Comparison of ENCODE assay signal across 16 cellular contexts in genomic region chr5:137296213-137296702, GRCh38.
DNase-seq lines count a peak whose midpoint lies in the region; ATAC-seq, FAIRE-seq and TF ChIP-seq lines count a peak whose summit lies in the region.
"Had no signal": no experiment of that assay in that cellular context is flagged by ENCODE, and none has a peak within 500 bp of the region (broad histone marks: within the 10 kb centered on the region; RNA-seq: fewer than 3 reads in every experiment).

No MANE protein-coding gene starts in this region.

- TF ChIP-seq CTCF in AG09319 (IDR thresholded peaks at IDR 0.05; ENCODE audit: low read depth, low read length) (no peak), PC-3 (conservative IDR thresholded peaks at IDR 0.05; ENCODE audit: low read depth, low read length) (no peak)

- no peaks in the 10 kb centered on the region for H4K20me1 ChIP-seq in PC-3 (ENCODE audit: low read length)

- CTCF ChIA-PET in PC-3 (lab: Charles Lee), result no interaction called here

- peak overlapping the region; percentile 58 for H3K4me2 ChIP-seq in PC-3 (ENCODE audit: low read length)

- H3K9me3 Mint-ChIP-seq in activated CD4-positive, alpha-beta T cell treated with anti-CD3 and anti-CD28 coated beads, Interleukin-2, amount 10 ng/mL, durations not matched to agents 24 days and 14 days, result no peaks in the 10 kb centered on the region

- H3K4me1 Mint-ChIP-seq in activated CD4-positive, alpha-beta T cell treated with anti-CD3 and anti-CD28 coated beads, Interleukin-2, amount 10 ng/mL, durations not matched to agents 24 days and 14 days, result no peaks in the 10 kb centered on the region
- H3K4me1 Mint-ChIP-seq: memory B cell had no signal

- no peak overlapping the region for H2AFZ ChIP-seq in PC-3 (ENCODE audit: low read length)

- H3F3A ChIP-seq in PC-3 (ENCODE audit: low read length, unreplicated experiment), result no peaks in the 10 kb centered on the region

- DNase-seq in AG09319 (ENCODE audit: extremely low read depth, low read depth), result peak; percentile 85
- peak; percentile 56 to 94 (median 90) for DNase-seq in NCI-H1417 (lab: John Stamatoyannopoulos, UW)
- peak; percentile 81 for DNase-seq in PC-3
- no peak for DNase-seq in activated CD4-positive, alpha-beta T cell treated with anti-CD3 and anti-CD28 coated beads, Interleukin-2, amount 10 ng/mL, durations not matched to agents 24 days and 14 days
- DNase-seq in OCI-M1 (lab: John Stamatoyannopoulos, UW), result no peak
- DNase-seq in inferior parietal cortex (ENCODE audit: extremely low spot score), result no peak
- DNase-seq: DMS 273 treated with DMSO at 0.1 percent for 48 hours; esophagus squamous epithelium; KG1; NCI-H146; stimulated activated CD4-positive, alpha-beta T cell treated with anti-CD3 and anti-CD28 coated beads, Interleukin-2, amount 100 ng/mL, for 24 hours had no signal

- FAIRE-seq in islet of Langerhans (lab: Jason Lieb, UNC), result peak; percentile 33

- intact Hi-C loops in PC-3 (cut with micrococcal nuclease), result no loop called here
- intact Hi-C loops in activated CD4-positive, alpha-beta T cell treated with anti-CD3 and anti-CD28 coated beads, Interleukin-2, amount 10 ng/mL, durations not matched to agents 24 days and 14 days (cut with micrococcal nuclease), result no loop called here

- H3K27me3 ChIP-seq in PC-3 (ENCODE audit: low read length), result no peaks in the 10 kb centered on the region

- H3K36me3 ChIP-seq in PC-3 (ENCODE audit: low read depth, low read length), result no peaks in the 10 kb centered on the region
- H3K36me3 ChIP-seq: esophagus squamous epithelium had no signal

- no peaks in the 10 kb centered on the region for H3K9me3 ChIP-seq in PC-3 (ENCODE audit: low read length)
- H3K9me3 ChIP-seq: esophagus squamous epithelium had no signal

- H3K4me3 ChIP-seq in PC-3 (ENCODE audit: low read length), result no peak overlapping the region
- H3K4me3 ChIP-seq: esophagus squamous epithelium had no signal

- peak overlapping the region; percentile 80 for H3K9ac ChIP-seq in PC-3 (ENCODE audit: low read length)

- peak overlapping the region; percentile 98 for H3K27ac ChIP-seq in PC-3 (ENCODE audit: low read length)
- H3K27ac ChIP-seq: esophagus squamous epithelium had no signal

- no peak overlapping the region for H3K4me3 Mint-ChIP-seq in activated CD4-positive, alpha-beta T cell treated with anti-CD3 and anti-CD28 coated beads, Interleukin-2, amount 10 ng/mL, durations not matched to agents 24 days and 14 days
- H3K4me3 Mint-ChIP-seq: activated naive CD8-positive, alpha-beta T cell; memory B cell had no signal

- no peaks in the 10 kb centered on the region for H3K36me3 Mint-ChIP-seq in activated CD4-positive, alpha-beta T cell treated with anti-CD3 and anti-CD28 coated beads, Interleukin-2, amount 10 ng/mL, durations not matched to agents 24 days and 14 days (ENCODE audit: low read depth)
- H3K36me3 Mint-ChIP-seq: activated naive CD8-positive, alpha-beta T cell; memory B cell had no signal

- no peaks in the 10 kb centered on the region for H3K79me2 ChIP-seq in PC-3 (ENCODE audit: low read length)

- BruUV-seq in PC-3 (replicated peaks; lab: Mats Ljungman, UMichigan), result no TSS peak

- ATAC-seq in PC-3 (peak; percentile 64), GM21423 (IDR thresholded peaks at IDR 0.05; ENCODE audit: unreplicated experiment) (no peak)
- ATAC-seq: activated CD4-positive, CD25-positive, alpha-beta regulatory T cell treated with anti-CD3 and anti-CD28 coated beads, Interleukin-2, amount 50 U/mL, for 24 hours had no signal

- no peaks in the 10 kb centered on the region for H3K9me2 ChIP-seq in PC-3 (replicated peaks; ENCODE audit: low read length)

- POLR2A ChIA-PET in PC-3 (lab: Charles Lee; ENCODE audit: unreplicated experiment), result no interaction called here

- H3K27me3 Mint-ChIP-seq in activated CD4-positive, alpha-beta T cell treated with anti-CD3 and anti-CD28 coated beads, Interleukin-2, amount 10 ng/mL, durations not matched to agents 24 days and 14 days, result peaks cover 7% of the 10 kb centered on the region
- H3K27me3 Mint-ChIP-seq: memory B cell had no signal

- H3K4me1 ChIP-seq in PC-3 (ENCODE audit: insufficient read depth, low read length), result peaks cover 60% of the 10 kb centered on the region
- H3K4me1 ChIP-seq: esophagus squamous epithelium had no signal

- no peak overlapping the region for H3K27ac Mint-ChIP-seq in activated CD4-positive, alpha-beta T cell treated with anti-CD3 and anti-CD28 coated beads, Interleukin-2, amount 10 ng/mL, durations not matched to agents 24 days and 14 days
- H3K27ac Mint-ChIP-seq: activated naive CD8-positive, alpha-beta T cell; memory B cell had no signal

Comparison
In these comparisons a context has a peak if more than half of its experiments do, and no peak if none do; other contexts are left out.
1. DNase-seq: peak in AG09319 (single experiment), NCI-H1417 (3 of 3) and PC-3 (single experiment); none in activated CD4-positive, alpha-beta T cell treated with anti-CD3 and anti-CD28 coated beads, Interleukin-2, amount 10 ng/mL, durations not matched to agents 24 days and 14 days (single experiment), OCI-M1 (single experiment) and inferior parietal cortex (single experiment).